In genomic region chr21:38228115-38228514, GRCh38 we compare ENCODE assay signal across 18 cellular contexts. TPM values are rescaled to one million over a fixed set of nuclear protein-coding genes. Genes with fewer than 3 reads are reported as not detected.
A peak's percentile ranks its signal among the peaks of the same experiment; 100 is the strongest.
DNase-seq lines count a peak whose midpoint lies in the region; ATAC-seq and TF ChIP-seq lines count a peak whose summit lies in the region.
"Had no signal": no experiment of that assay in that cellular context is flagged by ENCODE, and none has a peak within 500 bp of the region (broad histone marks: within the 10 kb centered on the region; RNA-seq: fewer than 3 reads in every experiment).

No MANE protein-coding gene starts in this region.

- no peak for TF ChIP-seq POLR2A in transverse colon (IDR thresholded peaks at IDR 0.05)

- WGBS in transverse colon (ENCODE audit: low coverage in 1 of 2), 2 donors, result 43% methylated on average over 6 of the region's 6 CpGs; no CpG with 5 or more reads in 1 of the 2 donors

- no peaks in the 10 kb centered on the region for H3F3A ChIP-seq in GM23338 (replicated peaks; ENCODE audit: low read depth)

- H3K36me3 ChIP-seq in GM23338 (ENCODE audit: insufficient read depth) (peaks cover 26% of the 10 kb centered on the region), osteoblast (ENCODE audit: insufficient read depth, low read length) (no peaks in the 10 kb centered on the region), transverse colon (no peaks in the 10 kb centered on the region)

- H3K9me3 ChIP-seq in osteoblast (ENCODE audit: low read depth, low read length) (peaks cover 18% of the 10 kb centered on the region), transverse colon (peaks cover 35 to 48% of the 10 kb centered on the region in 2 donors)

- no peaks in the 10 kb centered on the region for H3K4me1 ChIP-seq in GM23338 (ENCODE audit: insufficient read depth)
- peaks cover 8% of the 10 kb centered on the region for H3K4me1 ChIP-seq in foreskin keratinocyte
- H3K4me1 ChIP-seq in osteoblast (ENCODE audit: insufficient read depth, low read length), result no peaks in the 10 kb centered on the region
- no peaks in the 10 kb centered on the region for H3K4me1 ChIP-seq in transverse colon

- no peak overlapping the region for H3K27ac Mint-ChIP-seq in GM23338

- H3K9me2 ChIP-seq in GM23338 (ENCODE audit: insufficient read depth), result peaks cover 2% of the 10 kb centered on the region; the same call in 1 of the 2 replicates

- peaks cover 91% of the 10 kb centered on the region for H3K9me3 Mint-ChIP-seq in GM23338

- DNase-seq in GM23338 (ENCODE audit: low spot score) (peak; percentile 77), NCI-H748 (lab: John Stamatoyannopoulos, UW; ENCODE audit: unreplicated experiment) (peak; percentile 87), foreskin keratinocyte (peak in 1 of 2 donors; percentile 76), osteoblast (ENCODE audit: insufficient read length, low spot score, missing footprints) (no peak), NCI-H2196 (lab: John Stamatoyannopoulos, UW; ENCODE audit: unreplicated experiment) (no peak), transverse colon (no peak), HuH-7.5 (ENCODE audit: low spot score) (no peak)
- DNase-seq: activated CD4-positive, CD25-positive, alpha-beta regulatory T cell; activated gamma-delta T cell; anterior cingulate cortex; erythroblast; left cardiac atrium; NCI-H1417 treated with DMSO at 0.1 percent for 48 hours; NCI-H524; PC-9; posterior cingulate gyrus; stimulated activated naive CD4-positive, alpha-beta T cell had no signal

- H3K4me3 ChIP-seq in GM23338 (0 out of 2 replicates have a peak overlapping the region, but pooled peaks have one; percentile 19), osteoblast (ENCODE audit: insufficient read depth, low read length) (no peak overlapping the region), transverse colon (no peak overlapping the region)
- H3K4me3 ChIP-seq: PC-9 had no signal

- no peaks in the 10 kb centered on the region for H4K20me1 ChIP-seq in GM23338 (replicated peaks; ENCODE audit: insufficient read depth)
- no peaks in the 10 kb centered on the region for H4K20me1 ChIP-seq in osteoblast (ENCODE audit: insufficient read depth, low read length)

- peaks cover 81% of the 10 kb centered on the region for H3K36me3 Mint-ChIP-seq in GM23338 (ENCODE audit: low read depth)

- H3K4me3 Mint-ChIP-seq in GM23338, result peak overlapping the region; percentile 43; the same call in 2 of the 3 replicates

- no peak overlapping the region; the same call in 1 of the 2 replicates for H3K4me2 ChIP-seq in GM23338
- H3K4me2 ChIP-seq in osteoblast (ENCODE audit: insufficient read depth, low read length), result no peak overlapping the region
- H3K4me2 ChIP-seq: PC-9 had no signal

- ATAC-seq in GM23338 (peak; percentile 97), foreskin keratinocyte (peak; percentile 71), GM18517 (IDR thresholded peaks at IDR 0.05; ENCODE audit: unreplicated experiment) (no peak)
- ATAC-seq: left cardiac atrium had no signal

- H3K79me2 ChIP-seq in GM23338 (replicated peaks; ENCODE audit: insufficient read depth), result no peaks in the 10 kb centered on the region
- H3K79me2 ChIP-seq in osteoblast (ENCODE audit: insufficient read depth, low read length), result no peaks in the 10 kb centered on the region

- intact Hi-C loops in transverse colon (cut with DNase I; ENCODE audit: low total_unique reads), result no loop called here

- H3K27me3 ChIP-seq in GM23338 (ENCODE audit: insufficient read depth), result no peaks in the 10 kb centered on the region
- no peaks in the 10 kb centered on the region for H3K27me3 ChIP-seq in foreskin keratinocyte
- H3K27me3 ChIP-seq in osteoblast (ENCODE audit: insufficient read depth, low read length), result no peaks in the 10 kb centered on the region
- H3K27me3 ChIP-seq in transverse colon, result no peaks in the 10 kb centered on the region

- no peak for TF ChIP-seq EP300 in transverse colon (IDR thresholded peaks at IDR 0.05; ENCODE audit: low read depth)

- in situ Hi-C loops in transverse colon (cut with MboI; ENCODE audit: low pct_ligation_motif_present in 1 of 4, low pct_unique_long_range_greater_than_20kb in 1 of 4, low sequenced_read_pairs in 3 of 4), result no loop called here

- peaks cover 13% of the 10 kb centered on the region for H3K27me3 Mint-ChIP-seq in GM23338 (ENCODE audit: insufficient read depth, low read depth, poor library complexity)

- TF ChIP-seq CTCF in GM23338 (conservative IDR thresholded peaks at IDR 0.05; ENCODE audit: low read depth in 2 of 2) (no peak), foreskin keratinocyte (conservative IDR thresholded peaks at IDR 0.05) (no peak), osteoblast (IDR thresholded peaks at IDR 0.05; ENCODE audit: extremely low read depth, low read depth, low read length) (no peak), transverse colon (IDR thresholded peaks at IDR 0.05) (no peak)

- H2AFZ ChIP-seq in GM23338, result peak overlapping the region; percentile 63; the same call in 1 of the 2 replicates
- peak overlapping the region; percentile 25 for H2AFZ ChIP-seq in osteoblast (ENCODE audit: low read length)
- H2AFZ ChIP-seq: PC-9 had no signal

- peaks cover 9% of the 10 kb centered on the region; the same call in 2 of the 3 replicates for H3K4me1 Mint-ChIP-seq in GM23338

- 0 out of 2 replicates have a peak overlapping the region, but pooled peaks have one; percentile 46 for H3K27ac ChIP-seq in GM23338 (ENCODE audit: low read depth)
- H3K27ac ChIP-seq in foreskin keratinocyte, result no peak overlapping the region
- no peak overlapping the region for H3K27ac ChIP-seq in osteoblast (ENCODE audit: low read depth, low read length)
- no peak overlapping the region for H3K27ac ChIP-seq in transverse colon
- H3K27ac ChIP-seq: PC-9 had no signal

TF ChIP-seq in GM23338, 12 proteins besides CTCF, POLR2A, EP300 and RAD21 (continues in another document):
- no peak for TF ChIP-seq NANOG (IDR thresholded peaks at IDR 0.05; ENCODE audit: borderline replicate concordance)
- no peak for TF ChIP-seq REST (IDR thresholded peaks at IDR 0.05; ENCODE audit: unreplicated experiment)
- TF ChIP-seq EZH2 (IDR thresholded peaks at IDR 0.05; ENCODE audit: low read depth, unreplicated experiment), result no peak
- TF ChIP-seq JUNB (IDR thresholded peaks at IDR 0.05; ENCODE audit: unreplicated experiment), result no peak
- TF ChIP-seq, protein P1, sequence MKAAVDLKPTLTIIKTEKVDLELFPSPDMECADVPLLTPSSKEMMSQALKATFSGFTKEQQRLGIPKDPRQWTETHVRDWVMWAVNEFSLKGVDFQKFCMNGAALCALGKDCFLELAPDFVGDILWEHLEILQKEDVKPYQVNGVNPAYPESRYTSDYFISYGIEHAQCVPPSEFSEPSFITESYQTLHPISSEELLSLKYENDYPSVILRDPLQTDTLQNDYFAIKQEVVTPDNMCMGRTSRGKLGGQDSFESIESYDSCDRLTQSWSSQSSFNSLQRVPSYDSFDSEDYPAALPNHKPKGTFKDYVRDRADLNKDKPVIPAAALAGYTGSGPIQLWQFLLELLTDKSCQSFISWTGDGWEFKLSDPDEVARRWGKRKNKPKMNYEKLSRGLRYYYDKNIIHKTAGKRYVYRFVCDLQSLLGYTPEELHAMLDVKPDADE (IDR thresholded peaks at IDR 0.05), result no peak
- no peak for TF ChIP-seq POLR2AphosphoS5 (IDR thresholded peaks at IDR 0.05; ENCODE audit: low read depth)
- TF ChIP-seq STAT1 (IDR thresholded peaks at IDR 0.05; ENCODE audit: unreplicated experiment), result no peak

RNA-seq across cellular contexts. Expression of gene KCNJ15, which starts 28.7 kb away (rescaled TPM):
- not detected in 2 replicates for total RNA-seq in GM23338 (2014; rRNA removed; shearing (Covaris generic))
- polyA plus RNA-seq in GM23338 (2016; fragmentation: Nextera tagmentation; extraction: Ambion mirVana) (not detected in 2 replicates), foreskin keratinocyte (16.0 and 24.5 TPM in 2 replicates)
- total RNA-seq in foreskin keratinocyte (35.6 and 42.7 TPM in 2 replicates), osteoblast (10.0 and 10.1 TPM in 2 replicates), transverse colon (under 1 TPM in 2 of 4 donors, not detected in 2; 0.14 to 0.16 TPM)
- total RNA-seq: PC-9 had no signal

Comparison
In these comparisons a context has a peak if more than half of its experiments do, and no peak if none do; other contexts are left out.
1. DNase-seq: peak in GM23338 (single experiment) and NCI-H748 (single experiment); none in osteoblast (single experiment), NCI-H2196 (single experiment), transverse colon (single experiment) and HuH-7.5 (single experiment).